ENCODE assay signal across 8 cellular contexts in the genomic region with DNA sequence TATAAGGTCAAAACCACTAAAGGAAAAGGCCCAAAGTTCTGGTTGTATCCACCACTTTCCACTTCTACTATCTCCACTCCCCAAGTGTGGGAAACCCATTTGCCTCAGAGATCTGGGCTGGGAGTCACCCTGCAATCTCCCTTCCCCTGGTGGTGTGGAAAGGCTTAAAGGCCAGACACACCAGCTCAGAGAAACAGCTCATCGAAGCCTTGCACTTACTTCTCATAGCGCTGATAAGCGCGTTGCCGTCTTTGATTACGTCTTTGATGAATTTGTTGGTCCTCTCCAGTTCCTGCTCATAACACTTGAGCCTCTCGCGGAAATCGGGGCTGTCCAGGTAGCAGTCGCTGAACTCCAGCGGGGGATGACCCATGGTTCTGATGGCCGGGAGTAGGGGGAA. TPM values are rescaled to one million over a fixed set of nuclear protein-coding genes. Genes with fewer than 3 reads are reported as not detected.
DNase-seq lines count a peak whose midpoint lies in the region; FAIRE-seq and TF ChIP-seq lines count a peak whose summit lies in the region.

No MANE protein-coding gene starts in this region.

- no peaks in the 10 kb centered on the region for H3K9me3 Mint-ChIP-seq in activated CD4-positive, alpha-beta T cell treated with anti-CD3 and anti-CD28 coated beads, Interleukin-2, amount 10 ng/mL, durations not matched to agents 7 days and 5 days

- H2AFZ ChIP-seq in H1 (ENCODE audit: low read length) (0 out of 2 replicates have a peak overlapping the region, but pooled peaks have one; percentile 30), MM.1S (ENCODE audit: low read length) (no peak overlapping the region)

- H4K8ac ChIP-seq in H1 (ENCODE audit: extremely low read depth, insufficient read depth, low read length) = peak overlapping the region; percentile 65; the same call in 1 of the 2 replicates

- H2BK20ac ChIP-seq in H1 (ENCODE audit: low read length) = no peak overlapping the region

- H3K9me2 ChIP-seq in MM.1S (replicated peaks; ENCODE audit: insufficient read depth, low read length) = no peaks in the 10 kb centered on the region

- H3K23ac ChIP-seq in H1 (ENCODE audit: insufficient read length) = no peak overlapping the region

- H3K4me1 ChIP-seq in H1 (replicated peaks in 1 of 4; ENCODE audit: control insufficient read depth in 3 of 4, insufficient read depth in 4 of 4, low read length in 3 of 4) (peaks cover 0 to 2% (median 0%) of the 10 kb centered on the region in 4 experiments; a peak in 2 of 7 replicates), muscle layer of colon (ENCODE audit: insufficient read depth, low read length) (peaks cover 18% of the 10 kb centered on the region), MM.1S (ENCODE audit: low read length) (no peaks in the 10 kb centered on the region)

- H2BK120ac ChIP-seq in H1 (replicated peaks; ENCODE audit: low read depth, low read length) = no peak overlapping the region

- H3K9ac ChIP-seq in H1 (replicated peaks in 1 of 4; ENCODE audit: extremely low read depth in 1 of 4, low read depth in 3 of 4, low read length in 3 of 4) (peak overlapping the region in 3 of 4 experiments; percentile 13 to 74 (median 59); a peak in 5 of 7 replicates), muscle layer of colon (ENCODE audit: low read length) (peak overlapping the region; percentile 67), MM.1S (ENCODE audit: low read length) (no peak overlapping the region)

- peak overlapping the region; percentile 86 to 90 for H3K4me2 ChIP-seq in H1 (ENCODE audit: insufficient read depth in 1 of 2, low read depth in 2 of 2, low read length in 2 of 2)
- H3K4me2 ChIP-seq in MM.1S (ENCODE audit: low read depth, low read length) = no peak overlapping the region

- TF ChIP-seq POLR2A in H1 (IDR thresholded peaks at IDR 0.05; ENCODE audit: control extremely low read depth in 1 of 2, low read depth in 2 of 2, low read length in 2 of 2) = no peak

- peaks cover 2% of the 10 kb centered on the region for H3K4me1 Mint-ChIP-seq in activated CD4-positive, alpha-beta T cell treated with anti-CD3 and anti-CD28 coated beads, Interleukin-2, amount 10 ng/mL, durations not matched to agents 7 days and 5 days

- H3K18ac ChIP-seq in H1 (ENCODE audit: extremely low read depth, low read length) = no peak overlapping the region; the same call in 1 of the 2 replicates

- no peak overlapping the region for H4K91ac ChIP-seq in H1 (replicated peaks; ENCODE audit: insufficient read length, low read length)

- peaks cover 39% of the 10 kb centered on the region for H3K27me3 Mint-ChIP-seq in activated CD4-positive, alpha-beta T cell treated with anti-CD3 and anti-CD28 coated beads, Interleukin-2, amount 10 ng/mL, durations not matched to agents 7 days and 5 days

- H3K4me3 ChIP-seq in AG04449 (ENCODE audit: low read depth, low read length) = peak overlapping the region; percentile 66
- peak overlapping the region; percentile 69 to 77 (median 76) for H3K4me3 ChIP-seq in H1 (ENCODE audit: extremely low read depth in 1 of 4, insufficient read depth in 2 of 4, low read depth in 3 of 4, low read length in 4 of 4)
- H3K4me3 ChIP-seq in muscle layer of colon (ENCODE audit: low read depth in 1 of 2, low read length in 2 of 2) = peak overlapping the region; percentile 43 to 82
- no peak overlapping the region for H3K4me3 ChIP-seq in MM.1S (ENCODE audit: low read length)

- no peak overlapping the region for H2BK5ac ChIP-seq in H1 (ENCODE audit: low read depth, low read length)

- WGBS in H1 (ENCODE audit: extremely low coverage in 1 of 2, insufficient coverage in 1 of 2, insufficient read length in 1 of 2, insufficient replicate concordance in 2 of 2, low coverage in 1 of 2, low lambda C conversion rate in 2 of 2, missing lambda C conversion rate in 1 of 2), 2 experiments = 12% methylated on average over 9 of the region's 12 CpGs; no CpG with 5 or more reads in 1 of the 2 experiments

- H3K36me3 ChIP-seq in H1 (ENCODE audit: control insufficient read depth in 2 of 4, insufficient read depth in 4 of 4, low read length in 3 of 4) = no peaks in the 10 kb centered on the region
- H3K36me3 ChIP-seq in muscle layer of colon (ENCODE audit: insufficient read depth, low read length) = no peaks in the 10 kb centered on the region
- no peaks in the 10 kb centered on the region for H3K36me3 ChIP-seq in MM.1S (replicated peaks; ENCODE audit: insufficient read depth, low read length)

- no peak overlapping the region for H2AK5ac ChIP-seq in H1 (ENCODE audit: low read depth, low read length)

- no peak for DNase-seq in AG04449 (ENCODE audit: low read depth, low spot score)
- DNase-seq in OCI-M2 (lab: John Stamatoyannopoulos, UW; ENCODE audit: unreplicated experiment) = peak; percentile 74
- DNase-seq in H1 (ENCODE audit: low read depth in 1 of 2, low spot score in 2 of 2) = no peak
- DNase-seq in HTR-8/SVneo (ENCODE audit: insufficient read length, low spot score) = no peak
- no peak for DNase-seq in MM.1S
- DNase-seq in activated CD4-positive, alpha-beta T cell treated with anti-CD3 and anti-CD28 coated beads, Interleukin-2, amount 10 ng/mL, durations not matched to agents 7 days and 5 days = no peak
- DNase-seq in effector CD8-positive, alpha-beta T cell (lab: John Stamatoyannopoulos, UW) = no peak

- CTCF ChIA-PET in AG04449 (lab: Yijun Ruan, JAX) (interaction anchor here (1.3 kb wide), 1 partner anchor 248 kb away, joined by 3 read pairs; no protein-coding TSS in a partner anchor), H1 (lab: Charles Lee; ENCODE audit: partially characterized antibody) (interaction anchor here (1.6 kb wide), 1 partner anchor 12 kb away, joined by 5 read pairs; no protein-coding TSS in a partner anchor)
- CTCF ChIA-PET in activated CD4-positive, alpha-beta T cell treated with anti-CD3 and anti-CD28 coated beads, Interleukin-2, amount 10 ng/mL, durations not matched to agents 7 days and 5 days (lab: Charles Lee) = no interaction called here

- no peak for TF ChIP-seq EP300 in H1 (IDR thresholded peaks at IDR 0.05; ENCODE audit: borderline replicate concordance in 1 of 2, low read depth in 2 of 2, low read length in 2 of 2)

- TF ChIP-seq CTCF in AG04449 (IDR thresholded peaks at IDR 0.05; ENCODE audit: insufficient read depth, low read length, missing control alignments) (no peak), H1 (IDR thresholded peaks at IDR 0.05; ENCODE audit: control extremely low read depth in 1 of 3, insufficient read depth in 1 of 3, low read depth in 1 of 3, low read length in 3 of 3) (no peak), MM.1S (IDR thresholded peaks at IDR 0.05; ENCODE audit: low read length) (no peak)

- H3K27me3 ChIP-seq in H1 (replicated peaks in 1 of 4; ENCODE audit: control insufficient read depth in 3 of 4, extremely low read depth in 1 of 4, insufficient read depth in 3 of 4, low read length in 3 of 4) = no peaks in the 10 kb centered on the region
- H3K27me3 ChIP-seq in muscle layer of colon (ENCODE audit: control insufficient read depth in 1 of 2, insufficient read depth in 2 of 2, low read length in 2 of 2) = peaks cover 0 to 6% of the 10 kb centered on the region in 2 donors
- H3K27me3 ChIP-seq in MM.1S (replicated peaks; ENCODE audit: insufficient read depth, low read length) = no peaks in the 10 kb centered on the region

- POLR2A ChIA-PET in AG04449 (lab: Yijun Ruan, JAX) = no interaction called here
- POLR2A ChIA-PET in H1 (lab: Charles Lee; ENCODE audit: partially characterized antibody) = interaction anchor here (0.9 to 1.9 kb wide), 6 partner anchors 9 to 343 kb away, joined by 3 to 8 read pairs (median 3); no protein-coding TSS in a partner anchor
- POLR2A ChIA-PET in activated CD4-positive, alpha-beta T cell treated with anti-CD3 and anti-CD28 coated beads, Interleukin-2, amount 10 ng/mL, durations not matched to agents 7 days and 5 days (lab: Charles Lee) = no interaction called here

- no peak for FAIRE-seq in H1 (lab: Jason Lieb, UNC)
- no peak for FAIRE-seq in HTR-8/SVneo (lab: Jason Lieb, UNC)

- H3K14ac ChIP-seq in H1 (ENCODE audit: insufficient read length) = no peak overlapping the region

- no peaks in the 10 kb centered on the region for H3K36me3 Mint-ChIP-seq in activated CD4-positive, alpha-beta T cell treated with anti-CD3 and anti-CD28 coated beads, Interleukin-2, amount 10 ng/mL, durations not matched to agents 7 days and 5 days (ENCODE audit: low read depth)

- no peak overlapping the region for H2BK12ac ChIP-seq in H1 (ENCODE audit: low read depth, low read length)

- no peak overlapping the region for H3K4me3 Mint-ChIP-seq in activated CD4-positive, alpha-beta T cell treated with anti-CD3 and anti-CD28 coated beads, Interleukin-2, amount 10 ng/mL, durations not matched to agents 7 days and 5 days

- no peaks in the 10 kb centered on the region for H3K9me3 ChIP-seq in H1 (ENCODE audit: insufficient read depth in 2 of 2, low read depth in 1 of 2, low read length in 1 of 2)
- H3K9me3 ChIP-seq in muscle layer of colon (ENCODE audit: low read length) = no peaks in the 10 kb centered on the region
- no peaks in the 10 kb centered on the region for H3K9me3 ChIP-seq in MM.1S (replicated peaks; ENCODE audit: insufficient read depth, low read length)

- no peaks in the 10 kb centered on the region for H3F3A ChIP-seq in MM.1S (ENCODE audit: insufficient read depth, low read length)

- TF ChIP-seq RAD21 in H1 (IDR thresholded peaks at IDR 0.05 in 1 of 2, conservative IDR thresholded peaks at IDR 0.05 in 1 of 2; ENCODE audit: low read depth in 2 of 2, low read length in 2 of 2) = no peak

- H4K20me1 ChIP-seq in H1 (replicated peaks in 1 of 2; ENCODE audit: control insufficient read depth in 1 of 2, insufficient read depth in 2 of 2, low read length in 2 of 2) (no peaks in the 10 kb centered on the region), MM.1S (ENCODE audit: insufficient read depth, low read length) (no peaks in the 10 kb centered on the region)

- H3K79me2 ChIP-seq in H1 (ENCODE audit: control insufficient read depth in 1 of 2, insufficient read depth in 2 of 2, low read length in 2 of 2) (no peaks in the 10 kb centered on the region), MM.1S (ENCODE audit: low read length) (no peaks in the 10 kb centered on the region)

- H3K27ac ChIP-seq in H1 (ENCODE audit: low read depth, low read length) (no peak overlapping the region), muscle layer of colon (ENCODE audit: low read depth, low read length) (peak overlapping the region; percentile 74), MM.1S (ENCODE audit: low read length) (no peak overlapping the region)

- H3K27ac Mint-ChIP-seq in activated CD4-positive, alpha-beta T cell treated with anti-CD3 and anti-CD28 coated beads, Interleukin-2, amount 10 ng/mL, durations not matched to agents 7 days and 5 days = no peak overlapping the region

- no peaks in the 10 kb centered on the region for H3K79me1 ChIP-seq in H1 (ENCODE audit: low read depth, low read length)

- no peak overlapping the region for H3K4ac ChIP-seq in H1 (replicated peaks; ENCODE audit: insufficient read length, low read depth, low read length)

- H3K23me2 ChIP-seq in H1 (ENCODE audit: low read depth, low read length) = peaks cover 6% of the 10 kb centered on the region; the same call in 1 of the 2 replicates

- no peak overlapping the region for H4K5ac ChIP-seq in H1 (ENCODE audit: insufficient read length, low read depth, low read length)

- H2BK15ac ChIP-seq in H1 (ENCODE audit: low read length) = no peak overlapping the region

- no peak overlapping the region for H3K56ac ChIP-seq in H1 (replicated peaks; ENCODE audit: insufficient read length, low read depth, low read length)

RNA-seq across cellular contexts. Expression of gene OPHN1, which starts 0.6 kb away (rescaled TPM):
- total RNA-seq in H1 (2021; fragmentation: NEBNext Ultra II Directional; extraction: Animal tissue kit (Norgen Biotek cat#: 25700)) = 2.5 and 3.5 TPM in 2 replicates
- polyA plus RNA-seq in H1 (2011; rRNA removed) = 1.2 and 1.8 TPM in 2 replicates
- polyA plus RNA-seq in H1 (2011; cell fraction: cytosol; rRNA removed) = 1.0 TPM
- polyA plus RNA-seq in H1 (2011; cell fraction: nucleus; rRNA removed) = 3.1 TPM
- polyA plus RNA-seq in H1 (2012, experiment 1 of 2) = 1.3 to 2.4 TPM (median 1.9 TPM) in 4 replicates
- 0.07 TPM for polyA plus RNA-seq in H1 (2012, experiment 2 of 2)
- polyA plus RNA-seq in H1 (2013, experiment 1 of 2) = 1.2 TPM
- 1.4 TPM for polyA plus RNA-seq in H1 (2013, experiment 2 of 2)
- polyA minus RNA-seq in H1 (2011; rRNA and poly(A)+ RNA removed) = 7.9 and 9.9 TPM in 2 replicates
- polyA minus RNA-seq in H1 (2011; cell fraction: cytosol; rRNA and poly(A)+ RNA removed) = 10.6 TPM
- 13.5 TPM for polyA minus RNA-seq in H1 (2011; cell fraction: nucleus; rRNA and poly(A)+ RNA removed)
- total RNA-seq in activated CD4-positive, alpha-beta T cell treated with anti-CD3 and anti-CD28 coated beads, Interleukin-2, amount 10 ng/mL, durations not matched to agents 7 days and 5 days = under 1 TPM; 0.07 to 0.10 TPM
